Comparison of ENCODE assay signal across 35 cellular contexts in the genomic region with DNA sequence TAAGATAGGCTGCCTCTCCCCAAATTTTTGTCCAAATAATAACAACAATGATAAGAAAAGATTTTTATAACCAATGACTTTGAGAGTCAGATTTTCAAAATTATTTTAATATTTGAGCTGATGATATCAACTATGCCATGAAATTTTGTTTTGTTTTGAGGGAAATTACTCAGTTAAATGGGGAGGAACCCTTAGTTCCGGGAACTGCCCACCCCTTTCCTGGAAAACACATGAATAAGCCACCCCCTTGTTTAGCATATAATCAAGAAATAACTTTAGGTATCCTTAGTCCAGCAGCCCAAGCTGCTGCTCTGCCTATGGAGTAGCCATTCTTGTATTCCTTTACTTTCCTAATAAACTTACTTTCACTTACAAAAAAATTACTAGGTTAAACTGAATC.
A peak's percentile ranks its signal among the peaks of the same experiment; 100 is the strongest.
DNase-seq lines count a peak whose midpoint lies in the region; TF ChIP-seq lines count a peak whose summit lies in the region.
"Had no signal": no experiment of that assay in that cellular context is flagged by ENCODE, and none has a peak within 500 bp of the region (broad histone marks: within the 10 kb centered on the region; RNA-seq: fewer than 3 reads in every experiment).

No MANE protein-coding gene starts in this region.

- peaks cover 28% of the 10 kb centered on the region for H3K4me1 ChIP-seq in mammary epithelial cell (ENCODE audit: insufficient read depth, low read length)
- H3K4me1 ChIP-seq: A549 had no signal

- H3K36me3 Mint-ChIP-seq in MCF 10A (ENCODE audit: insufficient read depth, unreplicated experiment) (peaks cover 54% of the 10 kb centered on the region), mesothelial cell of epicardium (peaks cover 12% of the 10 kb centered on the region)
- H3K36me3 Mint-ChIP-seq: activated CD4-positive, alpha-beta memory T cell treated with anti-CD3 and anti-CD28 coated beads for 36 hours; activated naive CD8-positive, alpha-beta T cell treated with anti-CD3 and anti-CD28 coated beads for 36 hours; memory B cell had no signal

- BruUV-seq in MCF 10A (replicated peaks; lab: Mats Ljungman, UMichigan) (no TSS peak), mammary epithelial cell (replicated peaks; lab: Mats Ljungman, UMichigan) (no TSS peak)

- H3K9me3 Mint-ChIP-seq in MCF 10A (ENCODE audit: unreplicated experiment) (no peaks in the 10 kb centered on the region), mesothelial cell of epicardium (no peaks in the 10 kb centered on the region)
- H3K9me3 Mint-ChIP-seq: activated B cell treated with CpG ODN at 0.5 μM for 24 hours; activated CD4-positive, alpha-beta memory T cell treated with anti-CD3 and anti-CD28 coated beads for 36 hours; activated naive CD8-positive, alpha-beta T cell treated with anti-CD3 and anti-CD28 coated beads for 36 hours; central memory CD8-positive, alpha-beta T cell; memory B cell; naive B cell; stimulated activated naive CD8-positive, alpha-beta T cell treated with anti-CD3 and anti-CD28 coated beads, Interleukin-15, amount 100 ng/mL, for 72 hours had no signal

- TF ChIP-seq CTCF in MCF 10A (IDR thresholded peaks at IDR 0.05; ENCODE audit: unreplicated experiment), result no peak
- TF ChIP-seq CTCF in mammary epithelial cell (conservative IDR thresholded peaks at IDR 0.05 in 1 of 2, IDR thresholded peaks at IDR 0.05 in 1 of 2; ENCODE audit: extremely low read depth in 1 of 2, insufficient read depth in 1 of 2, low read depth in 1 of 2, low read length in 2 of 2), result no peak
- no peak for TF ChIP-seq CTCF in mesothelial cell of epicardium (IDR thresholded peaks at IDR 0.05; ENCODE audit: unreplicated experiment)

- H2AFZ ChIP-seq in mammary epithelial cell (ENCODE audit: low read depth, low read length), result no peak overlapping the region
- H2AFZ ChIP-seq: PC-9 had no signal

- CTCF ChIA-PET in MCF 10A (lab: Yijun Ruan, JAX), result interaction anchor here (0.7 to 1.0 kb wide), 3 partner anchors 150 to 282 kb away, joined by 3 to 4 read pairs (median 4); no protein-coding TSS in a partner anchor
- CTCF ChIA-PET in mammary epithelial cell (lab: Charles Lee; ENCODE audit: low non-redundant PET), result no interaction called here

- POLR2A ChIA-PET in MCF 10A (lab: Yijun Ruan, JAX), result interaction anchor here (0.9 to 2.6 kb wide), 4 partner anchors 15 to 62 kb away, joined by 3 to 7 read pairs (median 4); no protein-coding TSS in a partner anchor

- peaks cover 92% of the 10 kb centered on the region for H3K79me2 ChIP-seq in mammary epithelial cell (ENCODE audit: insufficient read depth, low read length)

- in situ Hi-C loops in mammary epithelial cell (cut with MboI; ENCODE audit: low sequenced_read_pairs in 2 of 2), result no loop called here

- 100% methylated on average over 1 of the region's 1 CpG for WGBS in mammary epithelial cell (ENCODE audit: low coverage, missing lambda C conversion rate)

- H3K27ac Mint-ChIP-seq in MCF 10A (ENCODE audit: low read depth, unreplicated experiment) (peak overlapping the region; percentile 59), mesothelial cell of epicardium (peak overlapping the region; percentile 83)
- H3K27ac Mint-ChIP-seq: activated B cell treated with CpG ODN at 0.5 μM for 24 hours; activated CD4-positive, alpha-beta memory T cell treated with anti-CD3 and anti-CD28 coated beads for 36 hours; activated naive CD8-positive, alpha-beta T cell treated with anti-CD3 and anti-CD28 coated beads for 36 hours; memory B cell; naive B cell; stimulated activated naive CD8-positive, alpha-beta T cell treated with anti-CD3 and anti-CD28 coated beads, Interleukin-15, amount 100 ng/mL, for 72 hours had no signal

- intact Hi-C loops in MCF 10A (cut with micrococcal nuclease) (no loop called here), mammary epithelial cell (cut with micrococcal nuclease) (no loop called here)

- no peaks in the 10 kb centered on the region for H3K27me3 Mint-ChIP-seq in MCF 10A (ENCODE audit: insufficient read depth, unreplicated experiment)
- H3K27me3 Mint-ChIP-seq in mesothelial cell of epicardium (ENCODE audit: low read depth), result no peaks in the 10 kb centered on the region

- peaks cover 22% of the 10 kb centered on the region for H4K20me1 ChIP-seq in mammary epithelial cell (ENCODE audit: insufficient read depth, low read length)

- dilution Hi-C loops in mammary epithelial cell (cut with HindIII; ENCODE audit: low sequenced_read_pairs), result no loop called here

- peaks cover 29% of the 10 kb centered on the region for H3K36me3 ChIP-seq in mammary epithelial cell (ENCODE audit: insufficient read depth, low read length)
- H3K36me3 ChIP-seq: ascending aorta, heart right ventricle, MG63, tibial artery had no signal

- H3K4me2 ChIP-seq in mammary epithelial cell (ENCODE audit: insufficient read depth, low read depth, low read length), result no peak overlapping the region
- H3K4me2 ChIP-seq: A549, PC-9 had no signal

- DNase-seq in MCF 10A (ENCODE audit: unreplicated experiment) (no peak), mammary epithelial cell (no peak), dermis blood vessel endothelial cell (peak; percentile 71), mesothelial cell of epicardium (ENCODE audit: low spot score in 2 of 2, unreplicated experiment in 2 of 2) (no peak), DMS 273 treated with DMSO at 0.1 percent for 48 hours (lab: John Stamatoyannopoulos, UW) (no peak), AML-193 (lab: John Stamatoyannopoulos, UW) (no peak), hepatic stellate cell (ENCODE audit: low spot score) (no peak), DMS114 treated with DMSO at 0.1 percent for 48 hours (lab: John Stamatoyannopoulos, UW; ENCODE audit: unreplicated experiment) (no peak)
- DNase-seq: activated B cell treated with CpG ODN at 0.5 μM for 24 hours; activated CD4-positive, alpha-beta memory T cell treated with anti-CD3 and anti-CD28 coated beads for 36 hours; activated naive CD8-positive, alpha-beta T cell treated with anti-CD3 and anti-CD28 coated beads for 36 hours; GF-D8; HCEC 1CT; heart right ventricle; KBM-7; left cardiac atrium; naive B cell; NCI-H1105 treated with DMSO at 0.1 percent for 48 hours; NCI-H1930; NCI-H524 treated with DMSO at 0.1 percent for 48 hours; NK-92 treated with Interleukin-12 subunit alpha and Interleukin-12 subunit beta, amount 100 ng/mL, for 24 hours; nucleus accumbens; PC-9; SHP77 treated with DMSO at 0.1 percent for 48 hours; small intestine; stimulated activated CD4-positive, alpha-beta T cell treated with anti-CD3 and anti-CD28 coated beads, Interleukin-1b, Interleukin-23, amount 100 ng/mL, for 48 hours; stimulated activated CD8-positive, alpha-beta memory T cell treated with anti-CD3 and anti-CD28 coated beads, Interleukin-4, amount 100 ng/mL, for 48 hours; stimulated activated naive CD8-positive, alpha-beta T cell treated with anti-CD3 and anti-CD28 coated beads, Interleukin-15, amount 100 ng/mL, for 72 hours; T1000 had no signal

- no peaks in the 10 kb centered on the region for H3K9me3 ChIP-seq in mammary epithelial cell (replicated peaks; ENCODE audit: insufficient read depth, low read length)
- H3K9me3 ChIP-seq: A549, ascending aorta, heart right ventricle, MG63, tibial artery had no signal

- no peak overlapping the region for H3K4me3 Mint-ChIP-seq in MCF 10A (ENCODE audit: unreplicated experiment)
- no peak overlapping the region for H3K4me3 Mint-ChIP-seq in mesothelial cell of epicardium
- H3K4me3 Mint-ChIP-seq: activated B cell treated with CpG ODN at 0.5 μM for 24 hours; activated CD4-positive, alpha-beta memory T cell treated with anti-CD3 and anti-CD28 coated beads for 36 hours; activated naive CD8-positive, alpha-beta T cell treated with anti-CD3 and anti-CD28 coated beads for 36 hours; central memory CD8-positive, alpha-beta T cell; memory B cell; naive B cell; stimulated activated naive CD8-positive, alpha-beta T cell treated with anti-CD3 and anti-CD28 coated beads, Interleukin-15, amount 100 ng/mL, for 72 hours had no signal

- H3K4me3 ChIP-seq in mammary epithelial cell (replicated peaks in 1 of 3; ENCODE audit: insufficient read depth in 1 of 3, low read depth in 2 of 3, low read length in 3 of 3), result no peak overlapping the region
- H3K4me3 ChIP-seq: A549, ascending aorta, heart right ventricle, MG63, PC-9, tibial artery had no signal

- H3K27ac ChIP-seq in mammary epithelial cell (ENCODE audit: insufficient read depth, low read depth, low read length), result no peak overlapping the region
- H3K27ac ChIP-seq: A549, ascending aorta, heart right ventricle, PC-9, tibial artery had no signal

- H3K27me3 ChIP-seq in mammary epithelial cell (ENCODE audit: insufficient read depth, low read length), result no peaks in the 10 kb centered on the region
- H3K27me3 ChIP-seq: ascending aorta, heart right ventricle, MG63, tibial artery had no signal

- peaks cover 44% of the 10 kb centered on the region for H3K4me1 Mint-ChIP-seq in MCF 10A (ENCODE audit: insufficient read depth, unreplicated experiment)
- H3K4me1 Mint-ChIP-seq in mesothelial cell of epicardium, result peaks cover 47% of the 10 kb centered on the region
- H3K4me1 Mint-ChIP-seq: central memory CD8-positive, alpha-beta T cell; memory B cell had no signal

- no peak overlapping the region for H3K9ac ChIP-seq in mammary epithelial cell (ENCODE audit: insufficient read depth, low read length)
